ENCODE assay signal across 35 cellular contexts in the genomic region with DNA sequence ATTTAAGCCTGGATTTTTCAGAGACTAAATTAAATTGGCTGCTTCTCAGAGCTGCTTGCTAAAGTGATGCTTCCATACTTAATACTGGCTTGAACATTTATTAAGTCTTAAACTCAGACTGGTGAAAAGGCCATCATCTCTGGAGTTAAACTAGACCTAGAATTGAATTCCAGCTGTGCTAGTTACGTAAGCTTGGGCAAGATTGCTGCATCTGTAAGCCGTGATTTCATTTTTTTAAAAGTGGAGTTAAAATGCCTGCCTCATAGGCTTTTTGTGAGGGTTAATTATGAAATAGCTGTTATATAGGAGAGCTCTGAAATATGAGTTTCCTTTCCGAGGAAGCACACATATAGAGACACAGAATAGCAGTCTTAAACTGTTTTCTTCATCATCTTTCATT.
"Had no signal": no experiment of that assay in that cellular context is flagged by ENCODE, and none has a peak within 500 bp of the region (broad histone marks: within the 10 kb centered on the region; RNA-seq: fewer than 3 reads in every experiment).

No MANE protein-coding gene starts in this region.

- H3K9me3 Mint-ChIP-seq: activated CD4-positive, alpha-beta memory T cell treated with anti-CD3 and anti-CD28 coated beads for 36 hours; activated CD4-positive, alpha-beta T cell treated with anti-CD3 and anti-CD28 coated beads, Interleukin-2, amount 10 ng/mL, durations not matched to agents 24 days and 14 days; activated naive CD4-positive, alpha-beta T cell treated with anti-CD3 and anti-CD28 coated beads for 36 hours; activated naive CD4-positive, alpha-beta T cell treated with anti-CD3 and anti-CD28 coated beads, Interleukin-2, amount 50 U/mL, for 24 hours; activated naive CD8-positive, alpha-beta T cell treated with anti-CD3 and anti-CD28 coated beads for 36 hours; activated naive CD8-positive, alpha-beta T cell treated with anti-CD3 and anti-CD28 coated beads, Interleukin-2, amount 50 U/mL, for 24 hours; activated T-helper 1 cell treated with anti-CD3 and anti-CD28 coated beads, Interleukin-12 subunit alpha, Interleukin-12 subunit beta, Interleukin-2, Interleukin-4 antibody, amounts not matched to agents 30 ng/mL and 10 ng/mL and 1 ng/mL, durations not matched to agents 14 hours and 24 hours and 36 hours; activated T-helper 2 cell treated with anti-CD3 and anti-CD28 coated beads, Interferon-gamma antibody, Interleukin-2, Interleukin-4, amounts not matched to agents 10 μg/mL and 5 μg/mL and 100 μg/mL, durations not matched to agents 14 hours and 24 hours and 36 hours; dendritic cell treated with granulocyte-macrophage colony-stimulating factor and Interleukin-4, amounts not matched to agents 40 ng/mL and 50 ng/mL, for 4 days; T-cell; T-helper 1 cell treated with Interleukin-12 subunit alpha and Interleukin-12 subunit beta and Interleukin-4 antibody, amounts not matched to agents 30 μg/mL and 1 μg/mL, for 36 hours had no signal

- H3K4me3 ChIP-seq: adrenal gland, ascending aorta, breast epithelium, cardiac muscle cell, coronary artery, dorsolateral prefrontal cortex, gastroesophageal sphincter, heart right ventricle had no signal

- H3K27me3 Mint-ChIP-seq: activated CD4-positive, alpha-beta memory T cell treated with anti-CD3 and anti-CD28 coated beads for 36 hours; activated CD4-positive, alpha-beta T cell treated with anti-CD3 and anti-CD28 coated beads, Interleukin-2, amount 10 ng/mL, durations not matched to agents 24 days and 14 days; activated CD8-positive, alpha-beta memory T cell treated with anti-CD3 and anti-CD28 coated beads, Interleukin-2, amount 10 ng/mL, durations not matched to agents 7 days and 5 days; activated naive CD4-positive, alpha-beta T cell treated with anti-CD3 and anti-CD28 coated beads, Interleukin-2, amount 50 U/mL, for 24 hours; activated naive CD8-positive, alpha-beta T cell treated with anti-CD3 and anti-CD28 coated beads, Interleukin-2, amount 50 U/mL, for 24 hours; dendritic cell treated with granulocyte-macrophage colony-stimulating factor and Interleukin-4, amounts not matched to agents 40 ng/mL and 50 ng/mL, for 4 days had no signal

- H3K36me3 Mint-ChIP-seq: activated CD4-positive, alpha-beta memory T cell treated with anti-CD3 and anti-CD28 coated beads for 36 hours; activated CD8-positive, alpha-beta memory T cell treated with anti-CD3 and anti-CD28 coated beads, Interleukin-2, amount 10 ng/mL, durations not matched to agents 7 days and 5 days; activated naive CD4-positive, alpha-beta T cell treated with anti-CD3 and anti-CD28 coated beads, Interleukin-2, amount 50 U/mL, for 24 hours; activated naive CD8-positive, alpha-beta T cell treated with anti-CD3 and anti-CD28 coated beads for 36 hours; T-cell had no signal

- H3K27ac Mint-ChIP-seq: activated CD4-positive, alpha-beta memory T cell treated with anti-CD3 and anti-CD28 coated beads for 36 hours; activated CD4-positive, alpha-beta T cell treated with anti-CD3 and anti-CD28 coated beads for 36 hours; activated CD4-positive, alpha-beta T cell treated with anti-CD3 and anti-CD28 coated beads, Interleukin-2, amount 10 ng/mL, durations not matched to agents 24 days and 14 days; activated CD8-positive, alpha-beta memory T cell treated with anti-CD3 and anti-CD28 coated beads, Interleukin-2, amount 10 ng/mL, durations not matched to agents 7 days and 5 days; activated CD8-positive, alpha-beta T cell treated with anti-CD3 and anti-CD28 coated beads, Interleukin-2, amount 10 ng/mL, durations not matched to agents 7 days and 5 days; activated naive CD4-positive, alpha-beta T cell treated with anti-CD3 and anti-CD28 coated beads for 36 hours; activated naive CD4-positive, alpha-beta T cell treated with anti-CD3 and anti-CD28 coated beads, Interleukin-2, amount 50 U/mL, for 24 hours; activated naive CD8-positive, alpha-beta T cell treated with anti-CD3 and anti-CD28 coated beads for 36 hours; activated naive CD8-positive, alpha-beta T cell treated with anti-CD3 and anti-CD28 coated beads, Interleukin-2, amount 50 U/mL, for 24 hours; activated T-helper 1 cell treated with anti-CD3 and anti-CD28 coated beads, Interleukin-12 subunit alpha, Interleukin-12 subunit beta, Interleukin-2, Interleukin-4 antibody, amounts not matched to agents 30 ng/mL and 10 ng/mL and 1 ng/mL, durations not matched to agents 14 hours and 24 hours and 36 hours; activated T-helper 2 cell treated with anti-CD3 and anti-CD28 coated beads, Interferon-gamma antibody, Interleukin-2, Interleukin-4, amounts not matched to agents 10 μg/mL and 5 μg/mL and 100 μg/mL, durations not matched to agents 14 hours and 24 hours and 36 hours; dendritic cell treated with granulocyte-macrophage colony-stimulating factor and Interleukin-4, amounts not matched to agents 40 ng/mL and 50 ng/mL, for 4 days; endodermal cell; T-cell; T-helper 1 cell treated with Interleukin-12 subunit alpha and Interleukin-12 subunit beta and Interleukin-4 antibody, amounts not matched to agents 30 μg/mL and 1 μg/mL, for 36 hours had no signal

- DNase-seq: activated CD4-positive, alpha-beta memory T cell treated with anti-CD3 and anti-CD28 coated beads for 36 hours; activated CD4-positive, alpha-beta T cell treated with anti-CD3 and anti-CD28 coated beads for 36 hours; activated CD4-positive, alpha-beta T cell treated with anti-CD3 and anti-CD28 coated beads, Interleukin-2, amount 10 ng/mL, durations not matched to agents 24 days and 14 days; activated CD4-positive, CD25-positive, alpha-beta regulatory T cell; activated CD4-positive, CD25-positive, alpha-beta regulatory T cell treated with anti-CD3 and anti-CD28 coated beads, Interleukin-2, amount 50 U/mL, for 72 hours; activated CD8-positive, alpha-beta memory T cell treated with anti-CD3 and anti-CD28 coated beads, Interleukin-2, amount 10 ng/mL, durations not matched to agents 7 days and 5 days; activated CD8-positive, alpha-beta memory T cell treated with anti-CD3 and anti-CD28 coated beads, Interleukin-2, amount 50 U/mL, for 4 hours; activated CD8-positive, alpha-beta T cell treated with anti-CD3 and anti-CD28 coated beads, Interleukin-2, amount 10 ng/mL, durations not matched to agents 7 days and 5 days; activated effector memory CD4-positive, alpha-beta T cell treated with anti-CD3 and anti-CD28 coated beads, Interleukin-2, amount 50 U/mL, for 16 hours; activated naive CD4-positive, alpha-beta T cell treated with anti-CD3 and anti-CD28 coated beads for 36 hours; activated naive CD8-positive, alpha-beta T cell treated with anti-CD3 and anti-CD28 coated beads for 36 hours; activated naive CD8-positive, alpha-beta T cell treated with anti-CD3 and anti-CD28 coated beads, Interleukin-2, amount 50 U/mL, for 24 hours; activated T-cell treated with anti-CD3 and anti-CD28 coated beads, Interleukin-2, amount 50 U/mL, for 1 hour; activated T-cell treated with anti-CD3 and anti-CD28 coated beads, Interleukin-2, amount 50 U/mL, for 48 hours; adrenal gland; central memory CD4-positive, alpha-beta T cell; cerebellar nuclear complex; dorsolateral prefrontal cortex; effector memory CD4-positive, alpha-beta T cell; endodermal cell; foreskin melanocyte; heart right ventricle; T-cell; T-helper 9 cell had no signal

- H3K4me3 Mint-ChIP-seq: activated CD4-positive, alpha-beta memory T cell treated with anti-CD3 and anti-CD28 coated beads for 36 hours; activated CD4-positive, alpha-beta T cell treated with anti-CD3 and anti-CD28 coated beads for 36 hours; activated CD4-positive, alpha-beta T cell treated with anti-CD3 and anti-CD28 coated beads, Interleukin-2, amount 10 ng/mL, durations not matched to agents 24 days and 14 days; activated CD8-positive, alpha-beta memory T cell treated with anti-CD3 and anti-CD28 coated beads, Interleukin-2, amount 10 ng/mL, durations not matched to agents 7 days and 5 days; activated CD8-positive, alpha-beta T cell treated with anti-CD3 and anti-CD28 coated beads, Interleukin-2, amount 10 ng/mL, durations not matched to agents 7 days and 5 days; activated naive CD4-positive, alpha-beta T cell treated with anti-CD3 and anti-CD28 coated beads for 36 hours; activated naive CD4-positive, alpha-beta T cell treated with anti-CD3 and anti-CD28 coated beads, Interleukin-2, amount 50 U/mL, for 24 hours; activated naive CD8-positive, alpha-beta T cell treated with anti-CD3 and anti-CD28 coated beads for 36 hours; activated naive CD8-positive, alpha-beta T cell treated with anti-CD3 and anti-CD28 coated beads, Interleukin-2, amount 50 U/mL, for 24 hours; activated T-helper 1 cell treated with anti-CD3 and anti-CD28 coated beads, Interleukin-12 subunit alpha, Interleukin-12 subunit beta, Interleukin-2, Interleukin-4 antibody, amounts not matched to agents 30 ng/mL and 10 ng/mL and 1 ng/mL, durations not matched to agents 14 hours and 24 hours and 36 hours; brain; dendritic cell treated with granulocyte-macrophage colony-stimulating factor and Interleukin-4, amounts not matched to agents 40 ng/mL and 50 ng/mL, for 4 days; endodermal cell; T-cell; T-helper 1 cell treated with Interleukin-12 subunit alpha and Interleukin-12 subunit beta and Interleukin-4 antibody, amounts not matched to agents 30 μg/mL and 1 μg/mL, for 36 hours had no signal
